In the genomic region with DNA sequence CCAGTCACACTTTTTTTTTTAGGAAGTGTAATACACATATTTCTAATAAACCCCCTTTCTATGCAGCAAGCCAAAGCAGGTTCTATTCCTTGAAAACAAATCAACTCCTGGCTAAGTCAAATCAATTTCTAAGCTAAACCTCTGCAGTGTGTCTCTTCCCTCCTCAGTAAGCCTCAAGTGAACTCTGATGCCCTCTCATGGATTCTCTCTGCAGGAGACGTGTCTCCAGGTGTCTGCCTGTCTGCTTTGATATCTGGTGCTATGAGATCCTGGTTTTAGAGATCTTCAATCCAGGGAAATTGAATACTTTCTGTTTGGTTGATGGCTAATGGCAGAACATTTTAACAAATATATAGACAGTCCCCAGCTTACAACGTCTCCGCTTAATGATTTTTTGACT, we compare ENCODE assay signal across 21 cellular contexts.
"Had no signal": no experiment of that assay in that cellular context is flagged by ENCODE, and none has a peak within 500 bp of the region (broad histone marks: within the 10 kb centered on the region; RNA-seq: fewer than 3 reads in every experiment).

No MANE protein-coding gene starts in this region.

- H3K4me1 ChIP-seq: left ventricle myocardium inferior, prostate gland, right atrium auricular region, spleen, thyroid gland had no signal

- H3K27me3 ChIP-seq: right atrium auricular region, thyroid gland had no signal

- H3K4me1 Mint-ChIP-seq: mesothelial cell of epicardium; naive thymus-derived CD8-positive, alpha-beta T cell had no signal

- H3K4me3 ChIP-seq: left ventricle myocardium inferior, prostate gland, right atrium auricular region, spleen, thyroid gland had no signal

- H3K36me3 Mint-ChIP-seq: brain, mesothelial cell of epicardium had no signal

- H3K36me3 ChIP-seq: left ventricle myocardium inferior, prostate gland, right atrium auricular region, spleen, thyroid gland, WERI-Rb-1 had no signal

- H3K4me3 Mint-ChIP-seq: brain; mesothelial cell of epicardium; naive thymus-derived CD8-positive, alpha-beta T cell; stimulated activated naive CD8-positive, alpha-beta T cell treated with anti-CD3 and anti-CD28 coated beads, Interleukin-15, Interleukin-2, amounts not matched to agents 100 ng/mL and 50 ng/mL, for 24 hours had no signal

- H3K27ac ChIP-seq: left ventricle myocardium inferior, prostate gland, right atrium auricular region, spleen, thyroid gland, WERI-Rb-1 had no signal

- H3K27me3 Mint-ChIP-seq: brain had no signal

- H3K9me3 ChIP-seq: left ventricle myocardium inferior, prostate gland, right atrium auricular region, thyroid gland had no signal

- FAIRE-seq: endothelial cell of umbilical vein had no signal

- H3K27ac Mint-ChIP-seq: activated naive CD4-positive, alpha-beta T cell treated with anti-CD3 and anti-CD28 coated beads, Interleukin-2, amount 50 U/mL, for 72 hours; mesothelial cell of epicardium; naive thymus-derived CD8-positive, alpha-beta T cell; stimulated activated naive CD8-positive, alpha-beta T cell treated with anti-CD3 and anti-CD28 coated beads, Interleukin-15, Interleukin-2, amounts not matched to agents 100 ng/mL and 50 ng/mL, for 24 hours had no signal

- DNase-seq: activated CD4-positive, alpha-beta T cell treated with anti-CD3 and anti-CD28 coated beads, Interleukin-2, amount 50 U/mL, for 1 hour; activated CD4-positive, CD25-positive, alpha-beta regulatory T cell treated with anti-CD3 and anti-CD28 coated beads, Interleukin-2, amount 50 U/mL, for 72 hours; activated T-cell treated with anti-CD3 and anti-CD28 coated beads, Interleukin-2, amount 50 U/mL, for 1 hour; aorta; dermis blood vessel endothelial cell; effector memory CD4-positive, alpha-beta T cell; foreskin melanocyte; left ventricle myocardium inferior; naive thymus-derived CD8-positive, alpha-beta T cell; spleen; stimulated activated CD4-positive, alpha-beta T cell treated with anti-CD3 and anti-CD28 coated beads, Interleukin-4, amount 100 ng/mL, for 4 hours; substantia nigra; thyroid gland; WERI-Rb-1 had no signal
